Comparison of ENCODE assay signal across 8 cellular contexts in genomic region chr22:20205964-20206708, GRCh38. TPM values are rescaled to one million over a fixed set of nuclear protein-coding genes. Genes with fewer than 3 reads are reported as not detected.
DNase-seq lines count a peak whose midpoint lies in the region; ATAC-seq and TF ChIP-seq lines count a peak whose summit lies in the region.

No MANE protein-coding gene starts in this region.

- peak overlapping the region; percentile 67 for H3K27ac ChIP-seq in RWPE2 (ENCODE audit: poor library complexity, severe bottlenecking)
- H3K27ac ChIP-seq in cardiac muscle cell: no peak overlapping the region

- H3K9me3 ChIP-seq in RWPE2 (ENCODE audit: severe bottlenecking) (no peaks in the 10 kb centered on the region), cardiac muscle cell (ENCODE audit: low read depth) (no peaks in the 10 kb centered on the region), BE2C (no peaks in the 10 kb centered on the region)

- H3K27me3 ChIP-seq in RWPE2 (ENCODE audit: insufficient read depth, poor library complexity, severe bottlenecking): no peaks in the 10 kb centered on the region
- H3K27me3 ChIP-seq in cardiac muscle cell: no peaks in the 10 kb centered on the region
- H3K27me3 ChIP-seq in BE2C: no peaks in the 10 kb centered on the region

- ATAC-seq in HG02678 (IDR thresholded peaks at IDR 0.05; ENCODE audit: unreplicated experiment) (peak; percentile 76), RWPE2 (ENCODE audit: low read depth) (peak; percentile 83), HG03457 (IDR thresholded peaks at IDR 0.05; ENCODE audit: unreplicated experiment) (no peak)

- DNase-seq in G401 (ENCODE audit: low spot score): peak; percentile 81
- no peak for DNase-seq in RWPE2 (ENCODE audit: low spot score)
- peak; percentile 63 for DNase-seq in activated effector memory CD4-positive, alpha-beta T cell treated with Interleukin-2 at 50 U/mL for 16 hours
- peak; percentile 49 to 86 for DNase-seq in cardiac muscle cell (ENCODE audit: low read depth in 1 of 2, low spot score in 1 of 2)
- DNase-seq in retinal pigment epithelial cell (ENCODE audit: low read depth): no peak
- no peak for DNase-seq in BE2C

- H3K4me1 ChIP-seq in RWPE2 (ENCODE audit: insufficient read depth, poor library complexity, severe bottlenecking): peaks cover 16% of the 10 kb centered on the region
- H3K4me1 ChIP-seq in cardiac muscle cell (ENCODE audit: low read depth): peaks cover 45% of the 10 kb centered on the region
- peaks cover 5% of the 10 kb centered on the region for H3K4me1 ChIP-seq in BE2C

- peak overlapping the region; percentile 57 for H3K4me3 ChIP-seq in RWPE2 (ENCODE audit: severe bottlenecking)
- peak overlapping the region; percentile 10 for H3K4me3 ChIP-seq in cardiac muscle cell
- H3K4me3 ChIP-seq in retinal pigment epithelial cell (ENCODE audit: low read length): peak overlapping the region; percentile 35
- H3K4me3 ChIP-seq in BE2C (ENCODE audit: low read depth, low read length): no peak overlapping the region

- in situ Hi-C loops in G401 (cut with HindIII; ENCODE audit: low sequenced_read_pairs): no loop called here

- TF ChIP-seq CTCF in RWPE2 (IDR thresholded peaks at IDR 0.05; ENCODE audit: poor library complexity, severe bottlenecking): no peak
- TF ChIP-seq CTCF in cardiac muscle cell (IDR thresholded peaks at IDR 0.05; ENCODE audit: low read depth, low read length): no peak
- TF ChIP-seq CTCF in retinal pigment epithelial cell (conservative IDR thresholded peaks at IDR 0.05; ENCODE audit: low read depth, low read length): no peak
- TF ChIP-seq CTCF in BE2C (IDR thresholded peaks at IDR 0.05; ENCODE audit: low read depth, low read length): no peak

- H3K36me3 ChIP-seq in RWPE2 (ENCODE audit: low read depth): no peaks in the 10 kb centered on the region
- H3K36me3 ChIP-seq in cardiac muscle cell: no peaks in the 10 kb centered on the region
- H3K36me3 ChIP-seq in BE2C: no peaks in the 10 kb centered on the region

RNA-seq across cellular contexts. Expression of gene CCDC188, which starts 55.3 kb away (rescaled TPM):
- not detected in 2 replicates for total RNA-seq in G401 (2014; rRNA removed; shearing (Covaris generic))
- not detected in 2 replicates for total RNA-seq in cardiac muscle cell
- polyA plus RNA-seq in cardiac muscle cell: not detected in 2 replicates
- polyA plus RNA-seq in BE2C (2012; ENCODE audit: insufficient read depth, insufficient read length, low read depth): 24.1 TPM

Comparison
In these comparisons a context has a peak if more than half of its experiments do, and no peak if none do; other contexts are left out.
1. DNase-seq: peak in G401 (single experiment), activated effector memory CD4-positive, alpha-beta T cell treated with Interleukin-2 at 50 U/mL for 16 hours (single experiment) and cardiac muscle cell (2 of 2); none in RWPE2 (single experiment), retinal pigment epithelial cell (single experiment) and BE2C (single experiment).